1 cellular context compared by ENCODE assay signal in the genomic region with DNA sequence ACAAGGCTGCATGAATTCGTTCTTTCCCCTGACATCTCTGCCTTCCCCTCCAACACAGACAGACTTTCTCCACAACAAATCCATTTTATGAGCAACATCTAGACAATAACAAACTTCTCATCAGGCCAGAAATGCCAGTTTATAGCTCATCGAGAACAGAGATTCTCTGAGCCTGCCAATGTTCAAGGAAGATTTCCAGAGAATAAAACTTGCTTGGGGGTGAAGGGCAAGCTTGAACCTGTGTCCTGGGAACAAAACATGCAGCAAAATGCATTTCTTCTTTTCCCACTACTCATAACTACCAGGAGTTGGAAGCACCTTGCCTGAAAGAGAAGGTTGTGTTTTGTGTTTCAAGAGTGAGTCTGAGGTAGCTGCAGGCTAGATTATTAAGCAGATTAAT.
TF ChIP-seq lines count a peak whose summit lies in the region.

No MANE protein-coding gene starts in this region.

TF ChIP-seq in K562, 482 proteins besides CTCF, POLR2A, EP300 and RAD21:
- TF ChIP-seq, protein P1, sequence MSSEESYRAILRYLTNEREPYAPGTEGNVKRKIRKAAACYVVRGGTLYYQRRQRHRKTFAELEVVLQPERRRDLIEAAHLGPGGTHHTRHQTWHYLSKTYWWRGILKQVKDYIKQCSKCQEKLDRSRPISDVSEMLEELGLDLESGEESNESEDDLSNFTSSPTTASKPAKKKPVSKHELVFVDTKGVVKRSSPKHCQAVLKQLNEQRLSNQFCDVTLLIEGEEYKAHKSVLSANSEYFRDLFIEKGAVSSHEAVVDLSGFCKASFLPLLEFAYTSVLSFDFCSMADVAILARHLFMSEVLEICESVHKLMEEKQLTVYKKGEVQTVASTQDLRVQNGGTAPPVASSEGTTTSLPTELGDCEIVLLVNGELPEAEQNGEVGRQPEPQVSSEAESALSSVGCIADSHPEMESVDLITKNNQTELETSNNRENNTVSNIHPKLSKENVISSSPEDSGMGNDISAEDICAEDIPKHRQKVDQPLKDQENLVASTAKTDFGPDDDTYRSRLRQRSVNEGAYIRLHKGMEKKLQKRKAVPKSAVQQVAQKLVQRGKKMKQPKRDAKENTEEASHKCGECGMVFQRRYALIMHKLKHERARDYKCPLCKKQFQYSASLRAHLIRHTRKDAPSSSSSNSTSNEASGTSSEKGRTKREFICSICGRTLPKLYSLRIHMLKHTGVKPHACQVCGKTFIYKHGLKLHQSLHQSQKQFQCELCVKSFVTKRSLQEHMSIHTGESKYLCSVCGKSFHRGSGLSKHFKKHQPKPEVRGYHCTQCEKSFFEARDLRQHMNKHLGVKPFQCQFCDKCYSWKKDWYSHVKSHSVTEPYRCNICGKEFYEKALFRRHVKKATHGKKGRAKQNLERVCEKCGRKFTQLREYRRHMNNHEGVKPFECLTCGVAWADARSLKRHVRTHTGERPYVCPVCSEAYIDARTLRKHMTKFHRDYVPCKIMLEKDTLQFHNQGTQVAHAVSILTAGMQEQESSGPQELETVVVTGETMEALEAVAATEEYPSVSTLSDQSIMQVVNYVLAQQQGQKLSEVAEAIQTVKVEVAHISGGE (CRISPR knock-in tag; IDR thresholded peaks at IDR 0.05): no peak
- TF ChIP-seq, protein P2, sequence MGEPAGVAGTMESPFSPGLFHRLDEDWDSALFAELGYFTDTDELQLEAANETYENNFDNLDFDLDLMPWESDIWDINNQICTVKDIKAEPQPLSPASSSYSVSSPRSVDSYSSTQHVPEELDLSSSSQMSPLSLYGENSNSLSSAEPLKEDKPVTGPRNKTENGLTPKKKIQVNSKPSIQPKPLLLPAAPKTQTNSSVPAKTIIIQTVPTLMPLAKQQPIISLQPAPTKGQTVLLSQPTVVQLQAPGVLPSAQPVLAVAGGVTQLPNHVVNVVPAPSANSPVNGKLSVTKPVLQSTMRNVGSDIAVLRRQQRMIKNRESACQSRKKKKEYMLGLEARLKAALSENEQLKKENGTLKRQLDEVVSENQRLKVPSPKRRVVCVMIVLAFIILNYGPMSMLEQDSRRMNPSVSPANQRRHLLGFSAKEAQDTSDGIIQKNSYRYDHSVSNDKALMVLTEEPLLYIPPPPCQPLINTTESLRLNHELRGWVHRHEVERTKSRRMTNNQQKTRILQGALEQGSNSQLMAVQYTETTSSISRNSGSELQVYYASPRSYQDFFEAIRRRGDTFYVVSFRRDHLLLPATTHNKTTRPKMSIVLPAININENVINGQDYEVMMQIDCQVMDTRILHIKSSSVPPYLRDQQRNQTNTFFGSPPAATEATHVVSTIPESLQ (CRISPR knock-in tag; IDR thresholded peaks at IDR 0.05): no peak
- no peak for TF ChIP-seq ATF7 (IDR thresholded peaks at IDR 0.05)
- TF ChIP-seq PHF21A (IDR thresholded peaks at IDR 0.05; ENCODE audit: borderline replicate concordance, low read depth): no peak
TF ChIP-seq in K562: peak in this region for 0.
